ENCODE assay signal across 8 cellular contexts in the genomic region with DNA sequence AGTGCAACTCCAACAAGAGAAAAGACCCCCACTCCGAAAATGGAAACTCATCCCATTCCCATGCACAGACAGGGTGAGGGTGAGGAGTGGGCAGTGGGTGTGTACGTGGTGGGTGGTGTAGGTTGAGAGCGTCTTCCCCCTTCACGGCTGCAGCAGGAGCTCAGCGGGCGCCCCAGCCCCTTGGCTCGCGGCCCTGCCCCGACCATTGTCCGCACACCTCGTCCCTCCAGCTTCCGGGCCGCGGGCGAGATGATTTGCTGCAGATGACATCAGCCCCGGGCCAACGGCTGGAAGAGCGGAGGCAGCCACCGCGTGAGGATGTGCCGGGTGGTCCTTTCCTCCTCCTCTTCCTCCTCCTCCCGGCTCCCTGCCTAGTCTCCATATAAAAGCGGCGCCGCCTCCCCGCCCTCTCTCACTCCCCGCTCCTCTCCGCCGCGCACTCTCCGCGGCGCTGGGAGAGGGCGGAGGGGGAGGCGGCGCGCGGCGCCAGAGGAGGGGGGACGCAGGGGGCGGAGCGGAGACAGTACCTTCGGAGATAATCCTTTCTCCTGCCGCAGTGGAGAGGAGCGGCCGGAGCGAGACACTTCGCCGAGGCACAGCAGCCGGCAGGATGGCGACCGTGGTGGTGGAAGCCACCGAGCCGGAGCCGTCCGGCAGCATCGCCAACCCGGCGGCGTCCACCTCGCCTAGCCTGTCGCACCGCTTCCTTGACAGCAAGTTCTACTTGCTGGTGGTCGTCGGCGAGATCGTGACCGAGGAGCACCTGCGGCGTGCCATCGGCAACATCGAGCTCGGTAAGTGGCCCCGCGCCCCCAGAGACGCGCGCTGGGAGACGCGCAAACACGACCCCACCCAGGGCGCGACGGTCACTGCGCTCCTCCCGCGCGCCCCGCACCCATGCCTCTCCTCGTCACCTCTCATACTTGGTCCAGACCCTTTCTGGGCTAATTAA. TPM values are rescaled to one million over a fixed set of nuclear protein-coding genes. Genes with fewer than 3 reads are reported as not detected.
A peak's percentile ranks its signal among the peaks of the same experiment; 100 is the strongest.
DNase-seq lines count a peak whose midpoint lies in the region; ATAC-seq and TF ChIP-seq lines count a peak whose summit lies in the region.

A gene (plus strand): TSS at position 554 of the 952 bp plus-strand sequence. CDS start 57 bp downstream, at position 611.

- intact Hi-C loops in CD8-positive, alpha-beta T cell (cut with DNase I, micrococcal nuclease) = no loop called here

- no peak within 1 kb of the TSS for H3K27ac ChIP-seq in CD8-positive, alpha-beta T cell (ENCODE audit: low read depth, low read length)
- peak within 1 kb of the TSS; percentile 84 for H3K27ac ChIP-seq in HEK293 (ENCODE audit: extremely low read depth, low read depth, low read length)
- peak within 1 kb of the TSS; percentile 93 for H3K27ac ChIP-seq in caudate nucleus (ENCODE audit: low read depth, low read length)

- peaks cover 13% of the 10 kb centered on the region for H3K4me1 Mint-ChIP-seq in CD8-positive, alpha-beta T cell (ENCODE audit: low read depth)

- H3K27ac Mint-ChIP-seq in CD8-positive, alpha-beta T cell = no peak within 1 kb of the TSS

- no peak for ATAC-seq in CD8-positive, alpha-beta T cell

- no peak within 1 kb of the TSS for H3K4me3 ChIP-seq in CD8-positive, alpha-beta T cell (ENCODE audit: low read depth, low read length)
- H3K4me3 ChIP-seq in HEK293 (ENCODE audit: low read depth, low read length) (peak within 1 kb of the TSS; percentile 76), iPS-18c (ENCODE audit: insufficient read depth, low read depth, low read length) (peak within 1 kb of the TSS; percentile 94), retinal pigment epithelial cell (ENCODE audit: low read length) (peak within 1 kb of the TSS; percentile 84)

- H3K36me3 Mint-ChIP-seq in CD8-positive, alpha-beta T cell = no peaks in the 10 kb centered on the region

- H3K9me3 Mint-ChIP-seq in CD8-positive, alpha-beta T cell = no peaks in the 10 kb centered on the region

- TF ChIP-seq CTCF in CD8-positive, alpha-beta T cell (IDR thresholded peaks at IDR 0.05) = no peak
- TF ChIP-seq CTCF in HEK293 (tag by site-specific recombination; IDR thresholded peaks at IDR 0.05) (no peak), retinal pigment epithelial cell (conservative IDR thresholded peaks at IDR 0.05; ENCODE audit: low read depth, low read length) (no peak)

- H3K27me3 Mint-ChIP-seq in CD8-positive, alpha-beta T cell (ENCODE audit: low read depth) = peaks cover 41% of the 10 kb centered on the region

- H3K9me3 ChIP-seq in CD8-positive, alpha-beta T cell (ENCODE audit: low read length) = no peaks in the 10 kb centered on the region
- H3K9me3 ChIP-seq in HEK293 (ENCODE audit: control insufficient read depth, insufficient read depth, low read depth, low read length) (no peaks in the 10 kb centered on the region), iPS-18c (ENCODE audit: control insufficient read depth, insufficient read depth, low read length) (no peaks in the 10 kb centered on the region)

- POLR2A ChIA-PET in CD8-positive, alpha-beta T cell (lab: Charles Lee) = no interaction called here
- POLR2A ChIA-PET in HEK293 (lab: Yijun Ruan, JAX) = interaction anchor here (1.7 kb wide), 1 partner anchor 201 kb away, joined by 4 read pairs; no protein-coding TSS in a partner anchor

- no peaks in the 10 kb centered on the region for H3K27me3 ChIP-seq in CD8-positive, alpha-beta T cell (ENCODE audit: insufficient read depth, low read length)

- H3K4me3 Mint-ChIP-seq in CD8-positive, alpha-beta T cell = peak within 1 kb of the TSS; percentile 15

- DNase-seq in CD8-positive, alpha-beta T cell = no peak
- DNase-seq in NCI-H748 treated with DMSO at 0.1 percent for 48 hours (lab: John Stamatoyannopoulos, UW) = peak; percentile 89
- peak in 56 of 61 donors; percentile 5 to 86 (median 64) for DNase-seq in caudate nucleus (lab: John Stamatoyannopoulos, UW)
- no peak for DNase-seq in retinal pigment epithelial cell (ENCODE audit: low read depth)
- DNase-seq in effector CD8-positive, alpha-beta T cell (lab: John Stamatoyannopoulos, UW) = no peak
- no peak for DNase-seq in stimulated activated CD4-positive, alpha-beta T cell treated with anti-CD3 and anti-CD28 coated beads, Interleukin-12 subunit alpha, Interleukin-12 subunit beta, amount 100 ng/mL, for 4 hours

- no peaks in the 10 kb centered on the region for H3K36me3 ChIP-seq in CD8-positive, alpha-beta T cell (ENCODE audit: insufficient read depth, low read length)
- no peaks in the 10 kb centered on the region for H3K36me3 ChIP-seq in HEK293 (ENCODE audit: control insufficient read depth in 2 of 2, insufficient read depth in 1 of 2, low read length in 2 of 2)

- CTCF ChIA-PET in CD8-positive, alpha-beta T cell (lab: Charles Lee) = no interaction called here
- CTCF ChIA-PET in HEK293 (lab: Yijun Ruan, JAX) = interaction anchor here (0.6 kb wide), 2 partner anchors 18 to 32 kb away, joined by 3 read pairs; no protein-coding TSS in a partner anchor

- peaks cover 4% of the 10 kb centered on the region for H3K4me1 ChIP-seq in CD8-positive, alpha-beta T cell (ENCODE audit: insufficient read depth, low read length)
- no peaks in the 10 kb centered on the region; the same call in 1 of the 2 replicates for H3K4me1 ChIP-seq in HEK293 (ENCODE audit: control insufficient read depth, insufficient read depth, low read length)

TF ChIP-seq in HEK293, 187 proteins besides CTCF, POLR2A, EP300 and RAD21 (continues in another document):
- TF ChIP-seq ZNF843 (tag by site-specific recombination; IDR thresholded peaks at IDR 0.05) (no peak; the same call in 1 of the 2 replicates), BCL11A (tag by site-specific recombination; IDR thresholded peaks at IDR 0.05; ENCODE audit: low read depth) (no peak; the same call in 1 of the 2 replicates), KLF1 (tag by site-specific recombination; IDR thresholded peaks at IDR 0.05) (peak; percentile 57; the same call in 1 of the 2 replicates), ZNF138 (tag by site-specific recombination; IDR thresholded peaks at IDR 0.05; ENCODE audit: borderline replicate concordance) (no peak), ZNF654 (tag by site-specific recombination; IDR thresholded peaks at IDR 0.05; ENCODE audit: low read depth) (no peak), ZNF76 (tag by site-specific recombination; IDR thresholded peaks at IDR 0.05; ENCODE audit: borderline replicate concordance, low read depth) (0 out of 2 replicates have a peak, but pooled peaks have one; percentile 41), ZNF501 (tag by site-specific recombination; IDR thresholded peaks at IDR 0.05) (peak; percentile 41; the same call in 1 of the 2 replicates), ZNF132 (tag by site-specific recombination; IDR thresholded peaks at IDR 0.05; ENCODE audit: borderline replicate concordance) (no peak), ZNF48 (tag by site-specific recombination; IDR thresholded peaks at IDR 0.05) (no peak), ZNF792 (tag by site-specific recombination; IDR thresholded peaks at IDR 0.05) (no peak), ZNF19 (tag by site-specific recombination; IDR thresholded peaks at IDR 0.05; ENCODE audit: low read depth) (no peak), ZNF335 (tag by site-specific recombination; conservative IDR thresholded peaks at IDR 0.05) (peak; percentile 94), ZNF2 (tag by site-specific recombination; IDR thresholded peaks at IDR 0.05) (0 out of 2 replicates have a peak, but pooled peaks have one; percentile 18), ZNF510 (tag by site-specific recombination; IDR thresholded peaks at IDR 0.05; ENCODE audit: insufficient replicate concordance) (no peak), ZBTB17 (tag by site-specific recombination; IDR thresholded peaks at IDR 0.05) (peak; percentile 72)
- TF ChIP-seq, protein P1, sequence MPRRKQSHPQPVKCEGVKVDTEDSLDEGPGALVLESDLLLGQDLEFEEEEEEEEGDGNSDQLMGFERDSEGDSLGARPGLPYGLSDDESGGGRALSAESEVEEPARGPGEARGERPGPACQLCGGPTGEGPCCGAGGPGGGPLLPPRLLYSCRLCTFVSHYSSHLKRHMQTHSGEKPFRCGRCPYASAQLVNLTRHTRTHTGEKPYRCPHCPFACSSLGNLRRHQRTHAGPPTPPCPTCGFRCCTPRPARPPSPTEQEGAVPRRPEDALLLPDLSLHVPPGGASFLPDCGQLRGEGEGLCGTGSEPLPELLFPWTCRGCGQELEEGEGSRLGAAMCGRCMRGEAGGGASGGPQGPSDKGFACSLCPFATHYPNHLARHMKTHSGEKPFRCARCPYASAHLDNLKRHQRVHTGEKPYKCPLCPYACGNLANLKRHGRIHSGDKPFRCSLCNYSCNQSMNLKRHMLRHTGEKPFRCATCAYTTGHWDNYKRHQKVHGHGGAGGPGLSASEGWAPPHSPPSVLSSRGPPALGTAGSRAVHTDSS (tag by site-specific recombination; IDR thresholded peaks at IDR 0.05) = peak; percentile 92
- TF ChIP-seq, protein P2, sequence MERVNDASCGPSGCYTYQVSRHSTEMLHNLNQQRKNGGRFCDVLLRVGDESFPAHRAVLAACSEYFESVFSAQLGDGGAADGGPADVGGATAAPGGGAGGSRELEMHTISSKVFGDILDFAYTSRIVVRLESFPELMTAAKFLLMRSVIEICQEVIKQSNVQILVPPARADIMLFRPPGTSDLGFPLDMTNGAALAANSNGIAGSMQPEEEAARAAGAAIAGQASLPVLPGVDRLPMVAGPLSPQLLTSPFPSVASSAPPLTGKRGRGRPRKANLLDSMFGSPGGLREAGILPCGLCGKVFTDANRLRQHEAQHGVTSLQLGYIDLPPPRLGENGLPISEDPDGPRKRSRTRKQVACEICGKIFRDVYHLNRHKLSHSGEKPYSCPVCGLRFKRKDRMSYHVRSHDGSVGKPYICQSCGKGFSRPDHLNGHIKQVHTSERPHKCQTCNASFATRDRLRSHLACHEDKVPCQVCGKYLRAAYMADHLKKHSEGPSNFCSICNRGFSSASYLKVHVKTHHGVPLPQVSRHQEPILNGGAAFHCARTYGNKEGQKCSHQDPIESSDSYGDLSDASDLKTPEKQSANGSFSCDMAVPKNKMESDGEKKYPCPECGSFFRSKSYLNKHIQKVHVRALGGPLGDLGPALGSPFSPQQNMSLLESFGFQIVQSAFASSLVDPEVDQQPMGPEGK (tag by site-specific recombination; IDR thresholded peaks at IDR 0.05) = peak; percentile 85
- TF ChIP-seq, protein P3, sequence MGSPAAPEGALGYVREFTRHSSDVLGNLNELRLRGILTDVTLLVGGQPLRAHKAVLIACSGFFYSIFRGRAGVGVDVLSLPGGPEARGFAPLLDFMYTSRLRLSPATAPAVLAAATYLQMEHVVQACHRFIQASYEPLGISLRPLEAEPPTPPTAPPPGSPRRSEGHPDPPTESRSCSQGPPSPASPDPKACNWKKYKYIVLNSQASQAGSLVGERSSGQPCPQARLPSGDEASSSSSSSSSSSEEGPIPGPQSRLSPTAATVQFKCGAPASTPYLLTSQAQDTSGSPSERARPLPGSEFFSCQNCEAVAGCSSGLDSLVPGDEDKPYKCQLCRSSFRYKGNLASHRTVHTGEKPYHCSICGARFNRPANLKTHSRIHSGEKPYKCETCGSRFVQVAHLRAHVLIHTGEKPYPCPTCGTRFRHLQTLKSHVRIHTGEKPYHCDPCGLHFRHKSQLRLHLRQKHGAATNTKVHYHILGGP (tag by site-specific recombination; IDR thresholded peaks at IDR 0.05) = 0 out of 2 replicates have a peak, but pooled peaks have one; percentile 4

RNA-seq across cellular contexts. Expression of the gene that starts here (rescaled TPM):
- under 1 TPM; 0.05 to 0.08 TPM for total RNA-seq in CD8-positive, alpha-beta T cell

Comparison
In these comparisons a context has a peak if more than half of its experiments do, and no peak if none do; other contexts are left out.
1. DNase-seq: peak in NCI-H748 treated with DMSO at 0.1 percent for 48 hours (single experiment) and caudate nucleus (56 of 61); none in CD8-positive, alpha-beta T cell (0 of 7), retinal pigment epithelial cell (single experiment), effector CD8-positive, alpha-beta T cell (single experiment) and stimulated activated CD4-positive, alpha-beta T cell treated with anti-CD3 and anti-CD28 coated beads, Interleukin-12 subunit alpha, Interleukin-12 subunit beta, amount 100 ng/mL, for 4 hours (single experiment).